Comparison of ENCODE assay signal across 1 cellular context in genomic region chr19:6458695-6459355, GRCh38.
TF ChIP-seq lines count a peak whose summit lies in the region.

No MANE protein-coding gene starts in this region.

TF ChIP-seq in GM12878, 131 proteins besides CTCF, POLR2A, EP300 and RAD21:
- peak; percentile 36; the same call in 1 of the 2 replicates for TF ChIP-seq LARP7 (IDR thresholded peaks at IDR 0.05)
- TF ChIP-seq ZNF217 (IDR thresholded peaks at IDR 0.05) = peak; percentile 15; the same call in 1 of the 2 replicates
- TF ChIP-seq USF2 (IDR thresholded peaks at IDR 0.05; ENCODE audit: borderline replicate concordance, low read depth, low read length) = no peak
- peak; percentile 74 for TF ChIP-seq MLLT1 (IDR thresholded peaks at IDR 0.05)
- peak; percentile 13; the same call in 1 of the 2 replicates for TF ChIP-seq SMARCA5 (IDR thresholded peaks at IDR 0.05)
- TF ChIP-seq IKZF2 (IDR thresholded peaks at IDR 0.05) = peak in 1 of 2 experiments; percentile 33; a peak in 2 of 4 replicates
- TF ChIP-seq RELB (IDR thresholded peaks at IDR 0.05; ENCODE audit: low read depth) = peak; percentile 40
- no peak for TF ChIP-seq STAT3 (IDR thresholded peaks at IDR 0.05; ENCODE audit: low read depth, low read length)
